In the genomic region with DNA sequence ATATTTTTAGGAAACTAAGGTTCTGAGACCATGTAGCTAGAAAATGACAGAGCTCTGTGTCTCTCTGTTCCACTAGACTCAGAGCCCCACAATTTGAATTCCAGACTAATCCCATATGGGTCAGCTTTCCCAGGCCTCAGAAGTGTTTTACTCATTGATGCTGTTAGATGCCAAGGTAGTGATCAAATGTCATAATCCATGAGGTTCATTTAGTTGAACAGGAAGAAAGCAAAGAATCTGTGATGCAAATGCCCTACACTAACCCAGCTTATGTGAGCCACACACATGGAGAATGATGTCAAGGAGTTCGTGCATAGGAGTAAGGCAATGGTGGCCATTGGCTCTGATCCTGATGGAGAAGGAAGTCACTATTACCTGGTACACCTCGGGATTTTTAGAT, we compare ENCODE assay signal across 19 cellular contexts.
"Had no signal": no experiment of that assay in that cellular context is flagged by ENCODE, and none has a peak within 500 bp of the region (broad histone marks: within the 10 kb centered on the region; RNA-seq: fewer than 3 reads in every experiment).

No MANE protein-coding gene starts in this region.

- H3K36me3 ChIP-seq: esophagus muscularis mucosa, gastroesophageal sphincter, heart left ventricle, left lung, lower lobe of right lung had no signal

- H3K9me3 ChIP-seq: esophagus muscularis mucosa, gastroesophageal sphincter, heart left ventricle, left lung, lower lobe of right lung had no signal

- H3K4me1 ChIP-seq: foreskin keratinocyte, gastroesophageal sphincter, heart left ventricle, left lung, lower lobe of right lung had no signal

- H3K27me3 ChIP-seq: dorsolateral prefrontal cortex, esophagus muscularis mucosa, foreskin keratinocyte, gastroesophageal sphincter, heart left ventricle, hepatocyte, left lung had no signal

- DNase-seq: cortex of kidney; dermis blood vessel endothelial cell; dorsolateral prefrontal cortex; effector CD4-positive, alpha-beta T cell; effector memory CD4-positive, alpha-beta T cell; foreskin keratinocyte; heart left ventricle; hypothalamus; immature natural killer cell; left cardiac atrium; left lung; left ventricle myocardium superior; lower lobe of right lung; mesendoderm; midbrain; naive thymus-derived CD4-positive, alpha-beta T cell had no signal

- H3K4me3 ChIP-seq: dorsolateral prefrontal cortex, esophagus muscularis mucosa, gastroesophageal sphincter, heart left ventricle, hepatocyte, left lung, lower lobe of right lung had no signal

- H3K27ac ChIP-seq: dorsolateral prefrontal cortex, esophagus muscularis mucosa, foreskin keratinocyte, gastroesophageal sphincter, heart left ventricle, hepatocyte, left lung, lower lobe of right lung had no signal
